ENCODE assay signal across 13 cellular contexts in genomic region chr14:99320621-99321235, GRCh38. TPM values are rescaled to one million over a fixed set of nuclear protein-coding genes. Genes with fewer than 3 reads are reported as not detected.
DNase-seq lines count a peak whose midpoint lies in the region; ATAC-seq, FAIRE-seq and TF ChIP-seq lines count a peak whose summit lies in the region.
"Had no signal": no experiment of that assay in that cellular context is flagged by ENCODE, and none has a peak within 500 bp of the region (broad histone marks: within the 10 kb centered on the region; RNA-seq: fewer than 3 reads in every experiment).

No MANE protein-coding gene starts in this region.

- no peaks in the 10 kb centered on the region for H3K36me3 Mint-ChIP-seq in natural killer cell
- H3K36me3 Mint-ChIP-seq: activated CD8-positive, alpha-beta memory T cell treated with anti-CD3 and anti-CD28 coated beads, Interleukin-2, amount 10 ng/mL, durations not matched to agents 7 days and 5 days had no signal

- no peaks in the 10 kb centered on the region for H3K36me3 ChIP-seq in bronchial epithelial cell (ENCODE audit: control insufficient read depth, insufficient read depth, low read length)
- H3K36me3 ChIP-seq: BLaER1, breast epithelium, thoracic aorta had no signal

- ATAC-seq in GM19467 (IDR thresholded peaks at IDR 0.05; ENCODE audit: unreplicated experiment) (peak; percentile 40), natural killer cell (peak; percentile 44 to 56 (median 54))
- no peak for ATAC-seq in activated CD4-positive, CD25-positive, alpha-beta regulatory T cell treated with anti-CD3 and anti-CD28 coated beads, Interleukin-2, amount 50 U/mL, for 24 hours

- no peaks in the 10 kb centered on the region for H3K27me3 Mint-ChIP-seq in natural killer cell (ENCODE audit: low read depth in 2 of 2)
- H3K27me3 Mint-ChIP-seq: activated T-helper 17 cell treated with anti-CD3 and anti-CD28 coated beads, Interleukin-2, amount 50 U/mL, for 72 hours had no signal

- DNase-seq in GM13977 (ENCODE audit: low spot score), result peak; percentile 13
- no peak for DNase-seq in bronchial epithelial cell (ENCODE audit: low read depth)
- peak; percentile 46 for DNase-seq in natural killer cell
- DNase-seq in activated effector memory CD4-positive, alpha-beta T cell treated with anti-CD3 and anti-CD28 coated beads, Interleukin-2, amount 50 U/mL, for 16 hours, result no peak
- DNase-seq in activated naive CD4-positive, alpha-beta T cell (lab: John Stamatoyannopoulos, UW), result no peak
- DNase-seq: DMS153 had no signal

- no peaks in the 10 kb centered on the region for H3K9me3 Mint-ChIP-seq in natural killer cell
- H3K9me3 Mint-ChIP-seq: activated T-helper 17 cell treated with anti-CD3 and anti-CD28 coated beads, Interleukin-2, amount 50 U/mL, for 72 hours had no signal

- peak overlapping the region; percentile 85 for H3K4me3 Mint-ChIP-seq in natural killer cell
- H3K4me3 Mint-ChIP-seq: activated CD8-positive, alpha-beta memory T cell treated with anti-CD3 and anti-CD28 coated beads, Interleukin-2, amount 10 ng/mL, durations not matched to agents 7 days and 5 days had no signal

- TF ChIP-seq CTCF in GM13977 (IDR thresholded peaks at IDR 0.05; ENCODE audit: extremely low read depth, insufficient read depth, missing control alignments) (no peak), bronchial epithelial cell (IDR thresholded peaks at IDR 0.05; ENCODE audit: insufficient read depth, low read length, severe bottlenecking) (no peak), natural killer cell (IDR thresholded peaks at IDR 0.05) (no peak)

- H3K4me1 Mint-ChIP-seq in natural killer cell, result peaks cover 39 to 60% of the 10 kb centered on the region in 2 donors

- H3K27ac Mint-ChIP-seq in natural killer cell, result peak overlapping the region; percentile 22 to 63
- H3K27ac Mint-ChIP-seq: activated CD8-positive, alpha-beta memory T cell treated with anti-CD3 and anti-CD28 coated beads, Interleukin-2, amount 10 ng/mL, durations not matched to agents 7 days and 5 days; activated T-helper 17 cell treated with anti-CD3 and anti-CD28 coated beads, Interleukin-2, amount 50 U/mL, for 72 hours had no signal

- peak; percentile 47 for FAIRE-seq in bronchial epithelial cell (lab: Jason Lieb, UNC)

- intact Hi-C loops in natural killer cell (cut with micrococcal nuclease), result loop anchor here (1.0 to 5.0 kb wide), 4 partner anchors 34 to 161 kb away; partner anchors contain the start of genes BCL11B and CCNK

- no peaks in the 10 kb centered on the region for H3K27me3 ChIP-seq in bronchial epithelial cell (ENCODE audit: control insufficient read depth, insufficient read depth, low read length)
- H3K27me3 ChIP-seq: BLaER1 had no signal

- H3K4me3 ChIP-seq in bronchial epithelial cell (ENCODE audit: low read depth, low read length), result no peak overlapping the region
- H3K4me3 ChIP-seq: BLaER1, breast epithelium, thoracic aorta had no signal

- in situ Hi-C loops in GM13977 (cut with MboI; ENCODE audit: low pct_unique_long_range_greater_than_20kb, low sequenced_read_pairs, unreplicated experiment), result no loop called here

RNA-seq across cellular contexts. Expression of gene BCL11B, which starts 48.7 kb away (rescaled TPM):
- total RNA-seq in bronchial epithelial cell, result 2.9 and 5.3 TPM in 2 replicates
- total RNA-seq in natural killer cell, result 10 to 100 TPM; 43.5 to 61.5 (median 56.2) TPM

Comparison
In these comparisons a context has a peak if more than half of its experiments do, and no peak if none do; other contexts are left out.
1. DNase-seq: peak in GM13977 (single experiment) and natural killer cell (single experiment); none in bronchial epithelial cell (single experiment), activated effector memory CD4-positive, alpha-beta T cell treated with anti-CD3 and anti-CD28 coated beads, Interleukin-2, amount 50 U/mL, for 16 hours (single experiment) and activated naive CD4-positive, alpha-beta T cell (0 of 4).
2. ATAC-seq: peak in GM19467 (single experiment) and natural killer cell (3 of 3); none in activated CD4-positive, CD25-positive, alpha-beta regulatory T cell treated with anti-CD3 and anti-CD28 coated beads, Interleukin-2, amount 50 U/mL, for 24 hours (0 of 2).